1 cellular context compared by ENCODE assay signal in genomic region chr11:93524173-93524536, GRCh38.
A peak's percentile ranks its signal among the peaks of the same experiment; 100 is the strongest.
TF ChIP-seq lines count a peak whose summit lies in the region.

No MANE protein-coding gene starts in this region.

TF ChIP-seq in GM12878, 131 proteins besides CTCF, POLR2A, EP300 and RAD21 (continued from another document):
- TF ChIP-seq IRF5 (IDR thresholded peaks at IDR 0.05; ENCODE audit: borderline replicate concordance) = no peak
- 0 out of 2 replicates have a peak, but pooled peaks have one; percentile 0 for TF ChIP-seq CREB1 (IDR thresholded peaks at IDR 0.05; ENCODE audit: low read depth)
- TF ChIP-seq ZNF274 (IDR thresholded peaks at IDR 0.05; ENCODE audit: insufficient read depth, insufficient read length) = no peak
- TF ChIP-seq ZBED1 (IDR thresholded peaks at IDR 0.05; ENCODE audit: borderline replicate concordance) = no peak
- TF ChIP-seq EED (IDR thresholded peaks at IDR 0.05; ENCODE audit: low read depth) = peak; percentile 71
- TF ChIP-seq RELB (IDR thresholded peaks at IDR 0.05; ENCODE audit: low read depth) = peak; percentile 62; the same call in 1 of the 2 replicates
